ENCODE assay signal across 9 cellular contexts in the genomic region with DNA sequence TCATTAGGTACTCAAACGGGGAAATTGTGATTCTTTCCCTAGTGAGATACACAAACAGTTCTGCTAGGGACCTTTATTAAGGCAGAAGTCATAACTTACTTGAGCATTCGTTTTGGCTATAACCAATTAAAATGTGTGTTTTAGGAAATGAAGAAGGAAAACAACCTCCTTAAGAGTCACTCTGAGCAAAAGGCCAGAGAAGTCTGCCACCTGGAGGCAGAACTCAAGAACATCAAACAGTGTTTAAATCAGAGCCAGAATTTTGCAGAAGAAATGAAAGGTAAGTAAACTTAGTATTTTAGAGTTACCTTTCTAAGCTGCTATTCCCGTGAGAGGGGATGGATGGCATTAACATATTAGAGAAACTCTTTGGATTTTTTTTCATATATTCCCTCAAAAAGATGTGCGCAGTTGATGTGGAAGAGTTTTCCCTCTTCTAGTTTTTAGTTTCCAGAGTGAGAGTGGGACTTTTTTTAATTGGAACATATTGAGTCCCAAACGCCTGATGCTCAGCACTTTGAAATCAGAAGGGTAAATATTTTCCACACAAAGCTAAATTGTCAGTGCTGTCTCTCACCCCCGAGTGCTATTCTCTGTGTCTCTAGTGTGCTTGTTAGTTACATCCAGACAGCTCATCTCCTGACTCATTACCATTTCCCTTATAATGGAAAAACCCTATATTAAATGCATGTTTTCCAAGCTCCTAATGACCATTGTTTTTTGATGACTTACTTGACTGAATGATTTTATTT. TPM values are rescaled to one million over a fixed set of nuclear protein-coding genes. Genes with fewer than 3 reads are reported as not detected.
A peak's percentile ranks its signal among the peaks of the same experiment; 100 is the strongest.
DNase-seq lines count a peak whose midpoint lies in the region; ATAC-seq, FAIRE-seq and TF ChIP-seq lines count a peak whose summit lies in the region.
"Had no signal": no experiment of that assay in that cellular context is flagged by ENCODE, and none has a peak within 500 bp of the region (broad histone marks: within the 10 kb centered on the region; RNA-seq: fewer than 3 reads in every experiment).

No MANE protein-coding gene starts in this region.

- DNase-seq in stimulated activated naive CD8-positive, alpha-beta T cell treated with anti-CD3 and anti-CD28 coated beads, Interleukin-15, Interleukin-2, amounts not matched to agents 100 U/mL and 50 U/mL, for 24 hours, result peak; percentile 9
- no peak for DNase-seq in stimulated activated naive CD8-positive, alpha-beta T cell treated with anti-CD3 and anti-CD28 coated beads, Interleukin-15, amount 100 ng/mL, for 72 hours
- DNase-seq in H9 (no peak), NCI-H446 treated with DMSO at 0.1 percent for 48 hours (lab: John Stamatoyannopoulos, UW) (peak; percentile 32), GM12878 (ENCODE audit: low read depth, low spot score) (no peak), HepG2 (ENCODE audit: low spot score) (peak; percentile 15), lower leg skin (ENCODE audit: low spot score in 2 of 2) (no peak), neuronal stem cell (ENCODE audit: low spot score) (no peak)

- POLR2A ChIA-PET in GM12878 (lab: Charles Lee), result no interaction called here
- POLR2A ChIA-PET in HepG2 (lab: Yijun Ruan, JAX), result no interaction called here

- H3K4ac ChIP-seq in H9 (ENCODE audit: low read depth, low read length) (no peak overlapping the region), neuronal stem cell (ENCODE audit: low read length) (no peak overlapping the region)

- TF ChIP-seq EP300 in GM12878 (IDR thresholded peaks at IDR 0.05; ENCODE audit: borderline replicate concordance in 1 of 2, control insufficient read depth in 1 of 2, low read depth in 2 of 2, low read length in 2 of 2), result no peak
- TF ChIP-seq EP300 in HepG2 (IDR thresholded peaks at IDR 0.05; ENCODE audit: low read depth in 2 of 2, low read length in 2 of 2), result no peak
- no peak for TF ChIP-seq EP300 in HepG2 (CRISPR knock-in tag; IDR thresholded peaks at IDR 0.05; ENCODE audit: borderline replicate concordance)

- no peaks in the 10 kb centered on the region for H3K27me3 Mint-ChIP-seq in stimulated activated naive CD8-positive, alpha-beta T cell treated with anti-CD3 and anti-CD28 coated beads, Interleukin-15, amount 100 ng/mL, for 72 hours
- H3K27me3 Mint-ChIP-seq in H9 (ENCODE audit: low read depth), result no peaks in the 10 kb centered on the region
- H3K27me3 Mint-ChIP-seq: IgD-negative memory B cell had no signal

- no peak overlapping the region for H3K4me3 Mint-ChIP-seq in stimulated activated naive CD8-positive, alpha-beta T cell treated with anti-CD3 and anti-CD28 coated beads, Interleukin-15, amount 100 ng/mL, for 72 hours
- H3K4me3 Mint-ChIP-seq in H9, result no peak overlapping the region
- H3K4me3 Mint-ChIP-seq: IgD-negative memory B cell had no signal

- H3K23me2 ChIP-seq in H9 (ENCODE audit: insufficient read length, low read depth, low read length, poor library complexity, severe bottlenecking), result no peaks in the 10 kb centered on the region

- FAIRE-seq in GM12878 (lab: Jason Lieb, UNC), result no peak
- FAIRE-seq in HepG2 (lab: Jason Lieb, UNC), result peak; percentile 68

- TF ChIP-seq CTCF in H9 (conservative IDR thresholded peaks at IDR 0.05) (peak; percentile 83), GM12878 (IDR thresholded peaks at IDR 0.05 in 2 of 3, conservative IDR thresholded peaks at IDR 0.05 in 1 of 3; ENCODE audit: control insufficient read depth in 2 of 3, extremely low read depth in 1 of 3, insufficient read depth in 1 of 3, low read depth in 3 of 3, low read length in 3 of 3) (peak; percentile 52 to 63 (median 56)), HepG2 (CRISPR knock-in tag; IDR thresholded peaks at IDR 0.05) (peak; percentile 43), lower leg skin (IDR thresholded peaks at IDR 0.05) (no peak)

- in situ Hi-C loops in GM12878 (cut with MboI), result loop anchor here (10.0 kb wide), 1 partner anchor 887 kb away; no protein-coding TSS in a partner anchor
- in situ Hi-C loops in HepG2 (cut with HindIII; ENCODE audit: extremely low pct_ligation_motif_present, low pct_unique_long_range_greater_than_20kb), result no loop called here

- no peak overlapping the region for H3K18ac ChIP-seq in H9 (ENCODE audit: insufficient read length, low read depth, low read length)
- H3K18ac ChIP-seq in neuronal stem cell (ENCODE audit: low read length), result no peak overlapping the region

- no peak overlapping the region for H3K56ac ChIP-seq in H9 (ENCODE audit: insufficient read length, low read depth, low read length)

- no peaks in the 10 kb centered on the region for H3K79me1 ChIP-seq in H9 (ENCODE audit: insufficient read depth, low read depth, low read length, poor library complexity, severe bottlenecking)
- H3K79me1 ChIP-seq in neuronal stem cell (ENCODE audit: low read depth, low read length), result no peaks in the 10 kb centered on the region

- H4K8ac ChIP-seq in H9 (replicated peaks; ENCODE audit: insufficient read length, low read depth, low read length) (no peak overlapping the region), neuronal stem cell (ENCODE audit: low read depth, low read length) (no peak overlapping the region)

- CTCF ChIA-PET in GM12878 (lab: Yijun Ruan, JAX) (interaction anchor here (0.6 to 9.9 kb wide), 14 partner anchors 10 to 921 kb away, joined by 3 to 110 read pairs (median 3); no protein-coding TSS in a partner anchor), HepG2 (lab: Yijun Ruan, JAX; ENCODE audit: low intra/inter-chr PET ratio, low total read pairs) (interaction anchor here (0.6 to 1.8 kb wide), 3 partner anchors 10 to 926 kb away, joined by 3 to 8 read pairs (median 4); no protein-coding TSS in a partner anchor)

- no peaks in the 10 kb centered on the region for H4K20me1 ChIP-seq in H9 (ENCODE audit: control insufficient read depth, insufficient read depth, insufficient read length)
- no peaks in the 10 kb centered on the region for H4K20me1 ChIP-seq in GM12878 (ENCODE audit: control insufficient read depth, insufficient read depth)
- no peaks in the 10 kb centered on the region for H4K20me1 ChIP-seq in HepG2 (ENCODE audit: insufficient read depth, low read length)

- H3K79me2 ChIP-seq in H9 (ENCODE audit: insufficient read depth, low read length) (no peaks in the 10 kb centered on the region), GM12878 (ENCODE audit: control insufficient read depth, insufficient read depth, low read length) (no peaks in the 10 kb centered on the region), HepG2 (ENCODE audit: insufficient read depth, low read length) (no peaks in the 10 kb centered on the region)

- peak; percentile 50 for ATAC-seq in stimulated activated naive CD8-positive, alpha-beta T cell treated with anti-CD3 and anti-CD28 coated beads, Interleukin-15, Interleukin-2, amounts not matched to agents 100 U/mL and 50 U/mL, for 24 hours
- no peak for ATAC-seq in stimulated activated naive CD8-positive, alpha-beta T cell treated with anti-CD3 and anti-CD28 coated beads, Interleukin-15, amount 100 ng/mL, for 72 hours
- peak; percentile 72 for ATAC-seq in GM12878
- peak; percentile 54; the same call in 2 of the 3 replicates for ATAC-seq in HepG2

- no peak overlapping the region for H4K5ac ChIP-seq in H9 (ENCODE audit: insufficient read length, low read depth, low read length)

- H2BK120ac ChIP-seq in H9 (ENCODE audit: low read depth, low read length, poor library complexity, severe bottlenecking) (no peak overlapping the region), neuronal stem cell (ENCODE audit: low read depth, low read length) (no peak overlapping the region)

- H2BK5ac ChIP-seq in H9 (ENCODE audit: insufficient read length, low read length) (no peak overlapping the region), neuronal stem cell (ENCODE audit: low read length) (no peak overlapping the region)

- no TSS peak for BruUV-seq in GM12878 (replicated peaks; lab: Mats Ljungman, UMichigan)
- BruUV-seq in HepG2 (replicated peaks; lab: Mats Ljungman, UMichigan), result no TSS peak

- no peaks in the 10 kb centered on the region for H3K27me3 ChIP-seq in H9 (ENCODE audit: insufficient read depth, low read length)
- H3K27me3 ChIP-seq in GM12878 (replicated peaks in 1 of 2; ENCODE audit: control insufficient read depth in 2 of 2, insufficient read depth in 2 of 2, low read length in 1 of 2), result no peaks in the 10 kb centered on the region
- no peaks in the 10 kb centered on the region for H3K27me3 ChIP-seq in HepG2 (ENCODE audit: control insufficient read depth in 1 of 2, insufficient read depth in 2 of 2, low read length in 2 of 2)
- no peaks in the 10 kb centered on the region for H3K27me3 ChIP-seq in neuronal stem cell (ENCODE audit: control insufficient read depth in 3 of 3, insufficient read depth in 3 of 3, low read depth in 1 of 3, low read length in 3 of 3)

- no peak overlapping the region for H3K27ac Mint-ChIP-seq in stimulated activated naive CD8-positive, alpha-beta T cell treated with anti-CD3 and anti-CD28 coated beads, Interleukin-15, amount 100 ng/mL, for 72 hours
- H3K27ac Mint-ChIP-seq in H9, result no peak overlapping the region
- H3K27ac Mint-ChIP-seq: IgD-negative memory B cell had no signal

- H3K27ac ChIP-seq in H9 (ENCODE audit: insufficient read length, low read depth, low read length) (no peak overlapping the region), GM12878 (ENCODE audit: control insufficient read depth, insufficient read depth) (no peak overlapping the region), HepG2 (ENCODE audit: extremely low read length, insufficient read depth, low read length) (no peak overlapping the region), neuronal stem cell (replicated peaks; ENCODE audit: low read length) (no peak overlapping the region)

- no peak overlapping the region for H2BK20ac ChIP-seq in H9 (ENCODE audit: low read depth, low read length, poor library complexity, severe bottlenecking)

- TF ChIP-seq POLR2A in GM12878 (IDR thresholded peaks at IDR 0.05; ENCODE audit: low read depth, low read length) (no peak), HepG2 (IDR thresholded peaks at IDR 0.05; ENCODE audit: insufficient read depth in 1 of 2, low read depth in 2 of 2, low read length in 2 of 2) (no peak), lower leg skin (IDR thresholded peaks at IDR 0.05) (no peak)

- no peaks in the 10 kb centered on the region for H3K4me1 ChIP-seq in H9 (ENCODE audit: insufficient read depth, low read length)
- no peaks in the 10 kb centered on the region for H3K4me1 ChIP-seq in GM12878 (ENCODE audit: control insufficient read depth, insufficient read depth, low read length)
- H3K4me1 ChIP-seq in HepG2 (ENCODE audit: insufficient read depth, low read length), result no peaks in the 10 kb centered on the region
- H3K4me1 ChIP-seq in neuronal stem cell (ENCODE audit: control insufficient read depth in 2 of 2, insufficient read depth in 1 of 2, low read depth in 1 of 2, low read length in 2 of 2), result no peaks in the 10 kb centered on the region

- no peak overlapping the region for H2AFZ ChIP-seq in H9 (ENCODE audit: low read length)
- no peak overlapping the region; the same call in 1 of the 2 replicates for H2AFZ ChIP-seq in GM12878 (ENCODE audit: control insufficient read depth, low read depth, low read length)
- H2AFZ ChIP-seq in HepG2 (ENCODE audit: low read length), result no peak overlapping the region
- H2AFZ ChIP-seq in neuronal stem cell (ENCODE audit: low read length), result no peak overlapping the region

- peaks cover 25 to 34% (median 27%) of the 10 kb centered on the region in 3 experiments; a peak in 6 of 7 replicates for H3K36me3 Mint-ChIP-seq in H9 (ENCODE audit: insufficient read depth in 1 of 3, low read depth in 3 of 3)
- H3K36me3 Mint-ChIP-seq: IgD-negative memory B cell had no signal

- H3K4me1 Mint-ChIP-seq in stimulated activated naive CD8-positive, alpha-beta T cell treated with anti-CD3 and anti-CD28 coated beads, Interleukin-15, amount 100 ng/mL, for 72 hours, result peaks cover 34% of the 10 kb centered on the region
- 0 out of 4 replicates have a peak, but pooled peaks cover 0 to 3% of the 10 kb centered on the region in 2 experiments for H3K4me1 Mint-ChIP-seq in H9
- H3K4me1 Mint-ChIP-seq: IgD-negative memory B cell had no signal

- H3K4me3 ChIP-seq in GM12878 (no peak overlapping the region), HepG2 (replicated peaks in 1 of 3; ENCODE audit: insufficient read depth in 1 of 3, low read depth in 2 of 3, low read length in 3 of 3) (no peak overlapping the region), lower leg skin (ENCODE audit: low read depth, poor library complexity, severe bottlenecking) (no peak overlapping the region), neuronal stem cell (ENCODE audit: low read length in 2 of 2) (no peak overlapping the region)

- no peak overlapping the region for H2BK15ac ChIP-seq in H9 (ENCODE audit: low read depth, low read length)
- no peak overlapping the region for H2BK15ac ChIP-seq in neuronal stem cell (ENCODE audit: low read length)

- no peak overlapping the region for H2AK5ac ChIP-seq in H9 (ENCODE audit: insufficient read length, low read length)
- H2AK5ac ChIP-seq in neuronal stem cell (ENCODE audit: low read depth, low read length), result no peak overlapping the region

- intact Hi-C loops in GM12878 (cut with micrococcal nuclease; ENCODE audit: unreplicated experiment), result loop anchor here (5.0 kb wide), 1 partner anchor 426 kb away; no protein-coding TSS in a partner anchor
- intact Hi-C loops in HepG2 (cut with micrococcal nuclease; ENCODE audit: unreplicated experiment), result loop anchor here (2.0 kb wide), 1 partner anchor 423 kb away; no protein-coding TSS in a partner anchor
- intact Hi-C loops in lower leg skin (cut with DNase I; ENCODE audit: low total_unique reads), result loop anchor here (10.0 kb wide), 1 partner anchor 887 kb away; no protein-coding TSS in a partner anchor

- H4K91ac ChIP-seq in H9 (ENCODE audit: insufficient read length, low read depth, low read length) (no peak overlapping the region), neuronal stem cell (ENCODE audit: low read depth, low read length, poor library complexity) (no peak overlapping the region)

- H3K9me3 ChIP-seq in H9 (ENCODE audit: control insufficient read depth, low read depth, low read length) (no peaks in the 10 kb centered on the region), GM12878 (replicated peaks; ENCODE audit: control insufficient read depth, insufficient read depth, low read length) (no peaks in the 10 kb centered on the region), HepG2 (ENCODE audit: low read length) (no peaks in the 10 kb centered on the region), neuronal stem cell (replicated peaks in 1 of 2; ENCODE audit: control insufficient read depth in 2 of 2, insufficient read depth in 1 of 2, low read depth in 1 of 2, low read length in 2 of 2) (no peaks in the 10 kb centered on the region)

- SMC1A ChIA-PET in GM12878 (lab: Charles Lee; ENCODE audit: uncharacterized antibody, unreplicated experiment), result interaction anchor here (1.0 to 2.3 kb wide), 5 partner anchors 10 to 887 kb away, joined by 3 to 8 read pairs (median 4); no protein-coding TSS in a partner anchor

- no peak overlapping the region for H3K9ac ChIP-seq in H9 (ENCODE audit: extremely low read depth, insufficient read length, low read length)
- no peak overlapping the region for H3K9ac ChIP-seq in GM12878 (ENCODE audit: control insufficient read depth, insufficient read depth, low read length)
- no peak overlapping the region for H3K9ac ChIP-seq in HepG2 (ENCODE audit: insufficient read depth, low read depth, low read length)
- no peak overlapping the region for H3K9ac ChIP-seq in neuronal stem cell (ENCODE audit: low read depth, low read length, poor library complexity)

- H2BK12ac ChIP-seq in H9 (ENCODE audit: insufficient read length, low read depth, low read length), result no peak overlapping the region
- no peak overlapping the region for H2BK12ac ChIP-seq in neuronal stem cell (ENCODE audit: low read length)

- H3K4me2 ChIP-seq in H9 (ENCODE audit: insufficient read depth, insufficient read length, low read length) (no peak overlapping the region), GM12878 (ENCODE audit: control insufficient read depth, insufficient read depth) (no peak overlapping the region), HepG2 (ENCODE audit: low read depth, low read length) (no peak overlapping the region), neuronal stem cell (ENCODE audit: insufficient read depth, low read length, poor library complexity, severe bottlenecking) (no peak overlapping the region)

- H3K14ac ChIP-seq in H9 (ENCODE audit: insufficient read depth, low read length) (no peak overlapping the region), neuronal stem cell (ENCODE audit: low read length) (no peak overlapping the region)

- H3K23ac ChIP-seq in H9 (ENCODE audit: insufficient read length, low read depth, low read length) (no peak overlapping the region), neuronal stem cell (ENCODE audit: low read depth, low read length, poor library complexity) (no peak overlapping the region)

- WGBS in H9 (ENCODE audit: extremely low coverage, insufficient read length, low lambda C conversion rate), result no CpG with 5 or more reads among the region's 6 CpGs
- 72% methylated on average over 6 of the region's 6 CpGs for WGBS in GM12878 (ENCODE audit: insufficient coverage, insufficient replicate concordance, low lambda C conversion rate, missing lambda C conversion rate)
- 78% methylated on average over 6 of the region's 6 CpGs for WGBS in HepG2 (ENCODE audit: low lambda C conversion rate)
- WGBS in lower leg skin, 2 donors, result 68 to 73% methylated on average over 6 of the region's 6 CpGs
- no CpG with 5 or more reads among the region's 6 CpGs for WGBS in neuronal stem cell (ENCODE audit: extremely low coverage in 2 of 2, insufficient read length in 2 of 2, insufficient replicate concordance in 1 of 2), 2 donors

- H3K9me3 Mint-ChIP-seq in stimulated activated naive CD8-positive, alpha-beta T cell treated with anti-CD3 and anti-CD28 coated beads, Interleukin-15, amount 100 ng/mL, for 72 hours, result no peaks in the 10 kb centered on the region
- no peaks in the 10 kb centered on the region for H3K9me3 Mint-ChIP-seq in H9
- H3K9me3 Mint-ChIP-seq: IgD-negative memory B cell had no signal

- H3T11ph ChIP-seq in H9 (ENCODE audit: low read length), result no peak overlapping the region

- peaks cover 4 to 34% of the 10 kb centered on the region in 2 experiments for H3K36me3 ChIP-seq in GM12878 (ENCODE audit: control insufficient read depth in 2 of 2, insufficient read depth in 2 of 2, low read length in 1 of 2)
- H3K36me3 ChIP-seq in HepG2 (replicated peaks in 1 of 2; ENCODE audit: control insufficient read depth in 1 of 2, insufficient read depth in 2 of 2, low read length in 2 of 2), result peaks cover 25 to 85% of the 10 kb centered on the region in 2 experiments
- H3K36me3 ChIP-seq in neuronal stem cell (replicated peaks in 1 of 2; ENCODE audit: control insufficient read depth in 2 of 2, insufficient read depth in 2 of 2, low read length in 2 of 2), result peaks cover 47 to 100% of the 10 kb centered on the region in 2 donors

- RAD21 ChIA-PET in GM12878 (lab: Charles Lee; ENCODE audit: unreplicated experiment), result interaction anchor here (1.3 kb wide), 1 partner anchor 300 kb away, joined by 3 read pairs; no protein-coding TSS in a partner anchor

- peak; percentile 57 for TF ChIP-seq RAD21 in GM12878 (IDR thresholded peaks at IDR 0.05; ENCODE audit: insufficient read depth, low read depth, low read length)
- TF ChIP-seq RAD21 in HepG2 (CRISPR knock-in tag; IDR thresholded peaks at IDR 0.05), result no peak

RNA-seq across cellular contexts. Expression of gene CENPF, which starts 34.9 kb away (rescaled TPM):
- 104 and 113 TPM in 2 replicates for total RNA-seq in H9 (2021)
- total RNA-seq in GM12878 (2013; cell fraction: nucleolus; rRNA removed), result 49.6 and 51.6 TPM in 2 replicates
- total RNA-seq in GM12878 (2014; rRNA removed), result 49.5 and 55.4 TPM in 2 replicates
- total RNA-seq in GM12878 (2014; rRNA removed; fragmentation: Illumina TruSeq; extraction: Trizol), result 124 and 132 TPM in 2 replicates
- 73.1 and 85.0 TPM in 2 replicates for total RNA-seq in GM12878 (2021)
- polyA plus RNA-seq in GM12878 (2011; ENCODE audit: low read depth), result 17.7 TPM
- polyA plus RNA-seq in GM12878 (2011; rRNA removed), result 42.0 and 83.6 TPM in 2 replicates
- polyA plus RNA-seq in GM12878 (2011; cell fraction: cytosol; rRNA removed), result 19.7 and 19.8 TPM in 2 replicates
- polyA plus RNA-seq in GM12878 (2011; cell fraction: nucleus; rRNA removed), result 62.4 and 63.9 TPM in 2 replicates
- polyA plus RNA-seq in GM12878 (2012), result 23.3 and 40.5 TPM in 2 replicates
- polyA plus RNA-seq in GM12878 (2014; fragmentation: Illumina TruSeq; extraction: Trizol), result 95.7 and 101 TPM in 2 replicates
- 10 to 100 TPM; 26.0 to 68.0 TPM for polyA plus RNA-seq in GM12878 (2014; fragmentation: Nextera tagmentation; extraction: Ambion mirVana)
- polyA plus RNA-seq in GM12878 (2014; rRNA removed), result 38.5 and 51.0 TPM in 2 replicates
- polyA plus RNA-seq in GM12878 (2016; fragmentation: Nextera tagmentation; extraction: Ambion mirVana), result 10 to 100 TPM; 90.9 to 95.1 TPM
- polyA minus RNA-seq in GM12878 (2011; rRNA and poly(A)+ RNA removed), result 25.7 and 32.0 TPM in 2 replicates
- 22.6 and 25.8 TPM in 2 replicates for polyA minus RNA-seq in GM12878 (2011; cell fraction: cytosol; rRNA and poly(A)+ RNA removed)
- 21.8 and 28.6 TPM in 2 replicates for polyA minus RNA-seq in GM12878 (2011; cell fraction: nucleus; rRNA and poly(A)+ RNA removed)
- 84.9 and 128 TPM in 2 replicates for total RNA-seq in HepG2 (2016; rRNA removed; fragmentation: Illumina TruSeq; extraction: Trizol)
- 4.7 and 7.1 TPM in 2 replicates for total RNA-seq in HepG2 (2016; cell fraction: cytosol; rRNA removed; fragmentation: Illumina TruSeq; extraction: Trizol; ENCODE audit: low read depth)
- 81.2 and 116 TPM in 2 replicates for total RNA-seq in HepG2 (2016; cell fraction: insoluble cytoplasmic fraction; rRNA removed; fragmentation: Illumina TruSeq; extraction: Trizol)
- 15.6 and 16.3 TPM in 2 replicates for total RNA-seq in HepG2 (2016; cell fraction: membrane; rRNA removed; fragmentation: Illumina TruSeq; extraction: Trizol)
- total RNA-seq in HepG2 (2016; cell fraction: nucleus; rRNA removed; fragmentation: Illumina TruSeq; extraction: Trizol), result 88.9 and 92.7 TPM in 2 replicates
- polyA plus RNA-seq in HepG2 (2011; rRNA removed), result 8.8 and 14.7 TPM in 2 replicates
- 5.8 TPM in 2 replicates for polyA plus RNA-seq in HepG2 (2011; cell fraction: cytosol; rRNA removed)
- 12.3 and 16.2 TPM in 2 replicates for polyA plus RNA-seq in HepG2 (2011; cell fraction: nucleus; rRNA removed)
- polyA plus RNA-seq in HepG2 (2012), result 11.0 and 37.7 TPM in 2 replicates
- 1.6 and 2.5 TPM in 2 replicates for polyA plus RNA-seq in HepG2 (2016; cell fraction: cytosol; fragmentation: Illumina TruSeq; extraction: Trizol; ENCODE audit: low read depth)
- 117 and 121 TPM in 2 replicates for polyA plus RNA-seq in HepG2 (2016; cell fraction: insoluble cytoplasmic fraction; fragmentation: Illumina TruSeq; extraction: Trizol; ENCODE audit: low read depth)
- 3.2 and 3.8 TPM in 2 replicates for polyA plus RNA-seq in HepG2 (2016; cell fraction: membrane; fragmentation: Illumina TruSeq; extraction: Trizol; ENCODE audit: low read depth)
- 120 and 130 TPM in 2 replicates for polyA plus RNA-seq in HepG2 (2016; cell fraction: nucleus; fragmentation: Illumina TruSeq; extraction: Trizol; ENCODE audit: insufficient read depth, low read depth)
- polyA minus RNA-seq in HepG2 (2011; rRNA and poly(A)+ RNA removed; ENCODE audit: low replicate concordance), result 3.5 and 20.6 TPM in 2 replicates
- 13.0 and 18.9 TPM in 2 replicates for polyA minus RNA-seq in HepG2 (2011; cell fraction: cytosol; rRNA and poly(A)+ RNA removed)
- 30.3 and 42.6 TPM in 2 replicates for polyA minus RNA-seq in HepG2 (2011; cell fraction: nucleus; rRNA and poly(A)+ RNA removed)
- total RNA-seq in lower leg skin, result 1 to 10 TPM; 2.5 to 7.0 (median 3.0) TPM
- 90.7 TPM for polyA plus RNA-seq in neuronal stem cell (2013, experiment 1 of 2)
- polyA plus RNA-seq in neuronal stem cell (2013, experiment 2 of 2), result 86.0 TPM

Comparison
In these comparisons a context has a peak if more than half of its experiments do, and no peak if none do; other contexts are left out.
1. DNase-seq: peak in stimulated activated naive CD8-positive, alpha-beta T cell treated with anti-CD3 and anti-CD28 coated beads, Interleukin-15, Interleukin-2, amounts not matched to agents 100 U/mL and 50 U/mL, for 24 hours (single experiment), NCI-H446 treated with DMSO at 0.1 percent for 48 hours (single experiment) and HepG2 (single experiment); none in stimulated activated naive CD8-positive, alpha-beta T cell treated with anti-CD3 and anti-CD28 coated beads, Interleukin-15, amount 100 ng/mL, for 72 hours (0 of 2), H9 (single experiment), GM12878 (single experiment), lower leg skin (0 of 2) and neuronal stem cell (single experiment).
2. CTCF ChIP-seq: peak in H9 (single experiment), GM12878 (3 of 3) and HepG2 (single experiment); none in lower leg skin (0 of 3).